In the genomic region with DNA sequence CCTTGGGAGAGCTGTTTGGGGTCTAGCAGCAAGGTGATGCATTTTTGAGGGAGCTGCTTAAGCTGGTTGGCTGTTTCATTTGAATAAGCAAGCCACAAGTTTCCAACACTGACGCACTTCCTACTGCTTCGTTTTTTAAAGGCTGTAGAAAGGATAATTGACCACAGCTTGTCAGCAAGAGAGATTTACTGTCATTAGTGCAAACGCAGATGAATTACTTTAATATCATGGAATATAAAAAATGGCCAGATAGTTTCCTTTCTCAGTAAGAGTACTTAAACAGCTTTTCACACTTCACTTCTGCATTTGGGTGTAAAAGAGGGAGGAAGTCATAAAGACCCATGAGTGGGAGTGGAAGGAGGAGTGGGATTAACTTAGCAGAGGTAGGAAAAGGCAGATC, we compare ENCODE assay signal across 20 cellular contexts.
DNase-seq lines count a peak whose midpoint lies in the region; ATAC-seq, FAIRE-seq and TF ChIP-seq lines count a peak whose summit lies in the region.
"Had no signal": no experiment of that assay in that cellular context is flagged by ENCODE, and none has a peak within 500 bp of the region (broad histone marks: within the 10 kb centered on the region; RNA-seq: fewer than 3 reads in every experiment).

No MANE protein-coding gene starts in this region.

- BruUV-seq in K562 (replicated peaks; lab: Mats Ljungman, UMichigan), result no TSS peak

- no peak overlapping the region for H3K27ac Mint-ChIP-seq in effector memory CD8-positive, alpha-beta T cell
- H3K27ac Mint-ChIP-seq: activated naive CD4-positive, alpha-beta T cell treated with anti-CD3 and anti-CD28 coated beads, Interleukin-2, amount 50 U/mL, for 72 hours; stimulated activated effector memory CD8-positive, alpha-beta T cell treated with anti-CD3 and anti-CD28 coated beads, Interleukin-12 subunit alpha, Interleukin-12 subunit beta, amount 100 ng/mL, for 72 hours; T-helper 1 cell treated with Interleukin-12 subunit alpha and Interleukin-12 subunit beta and Interleukin-4 antibody, amounts not matched to agents 30 μg/mL and 1 μg/mL, for 36 hours; type B pancreatic cell had no signal

- peaks cover 0 to 5% of the 10 kb centered on the region in 2 donors for H3K9me3 Mint-ChIP-seq in effector memory CD8-positive, alpha-beta T cell
- H3K9me3 Mint-ChIP-seq: activated naive CD4-positive, alpha-beta T cell treated with anti-CD3 and anti-CD28 coated beads, Interleukin-2, amount 50 U/mL, for 72 hours; stimulated activated effector memory CD8-positive, alpha-beta T cell treated with anti-CD3 and anti-CD28 coated beads, Interleukin-12 subunit alpha, Interleukin-12 subunit beta, amount 100 ng/mL, for 72 hours; T-helper 1 cell treated with Interleukin-12 subunit alpha and Interleukin-12 subunit beta and Interleukin-4 antibody, amounts not matched to agents 30 μg/mL and 1 μg/mL, for 36 hours; type B pancreatic cell had no signal

- no peak overlapping the region for H3K4me3 ChIP-seq in K562
- no peak overlapping the region for H3K4me3 ChIP-seq in smooth muscle cell
- H3K4me3 ChIP-seq: GM12878, Peyer's patch, skin epidermis had no signal

- POLR2A ChIA-PET in K562 (lab: Yijun Ruan, JAX), result interaction anchor here (0.7 to 1.4 kb wide), 2 partner anchors 10 to 21 kb away, joined by 3 read pairs; no protein-coding TSS in a partner anchor

- H3K4me2 ChIP-seq in K562 (ENCODE audit: insufficient read depth, low read length) (no peak overlapping the region), smooth muscle cell (peak overlapping the region; percentile 28)

- TF ChIP-seq CTCF in K562 (IDR thresholded peaks at IDR 0.05 in 2 of 3, conservative IDR thresholded peaks at IDR 0.05 in 1 of 3; ENCODE audit: insufficient read depth in 2 of 3, low read depth in 1 of 3, low read length in 3 of 3) (no peak), smooth muscle cell (IDR thresholded peaks at IDR 0.05; ENCODE audit: borderline replicate concordance, insufficient read depth, poor library complexity, severe bottlenecking) (no peak)

- no peaks in the 10 kb centered on the region for H3K27me3 Mint-ChIP-seq in effector memory CD8-positive, alpha-beta T cell
- H3K27me3 Mint-ChIP-seq: type B pancreatic cell had no signal

- TF ChIP-seq EP300 in K562 (IDR thresholded peaks at IDR 0.05; ENCODE audit: low read length), result no peak

- in situ Hi-C loops in K562 (cut with MboI), result no loop called here

- no peaks in the 10 kb centered on the region for H3K4me1 Mint-ChIP-seq in effector memory CD8-positive, alpha-beta T cell (ENCODE audit: low read depth in 2 of 2)
- H3K4me1 Mint-ChIP-seq: stimulated activated effector memory CD8-positive, alpha-beta T cell treated with anti-CD3 and anti-CD28 coated beads, Interleukin-12 subunit alpha, Interleukin-12 subunit beta, amount 100 ng/mL, for 72 hours had no signal

- H2AFZ ChIP-seq in K562 (ENCODE audit: low read depth, low read length), result peak overlapping the region; percentile 49
- no peak overlapping the region for H2AFZ ChIP-seq in smooth muscle cell (ENCODE audit: low read depth)

- no peaks in the 10 kb centered on the region for H4K20me1 ChIP-seq in K562 (replicated peaks; ENCODE audit: control insufficient read depth, insufficient read depth, low read length)
- H4K20me1 ChIP-seq in smooth muscle cell (ENCODE audit: low read depth), result no peaks in the 10 kb centered on the region

- H3K9me3 ChIP-seq in K562 (replicated peaks; ENCODE audit: control insufficient read depth, insufficient read depth, low read depth, low read length) (no peaks in the 10 kb centered on the region), smooth muscle cell (replicated peaks; ENCODE audit: low read depth) (no peaks in the 10 kb centered on the region)
- H3K9me3 ChIP-seq: Peyer's patch had no signal

- CTCF ChIA-PET in K562 (lab: Yijun Ruan, JAX; ENCODE audit: low intra/inter-chr PET ratio), result no interaction called here

- no peak for TF ChIP-seq POLR2A in K562 (conservative IDR thresholded peaks at IDR 0.05)

- H3K4me1 ChIP-seq in K562 (replicated peaks in 1 of 2; ENCODE audit: control insufficient read depth in 2 of 2, insufficient read depth in 2 of 2, low read length in 2 of 2) (peaks cover 0 to 4% of the 10 kb centered on the region in 2 experiments; a peak in 2 of 5 replicates), smooth muscle cell (ENCODE audit: low read depth) (peaks cover 8% of the 10 kb centered on the region)
- H3K4me1 ChIP-seq: Peyer's patch had no signal

- H3K36me3 ChIP-seq in K562 (ENCODE audit: control insufficient read depth, insufficient read depth, low read length) (no peaks in the 10 kb centered on the region), smooth muscle cell (ENCODE audit: low read depth) (no peaks in the 10 kb centered on the region)
- H3K36me3 ChIP-seq: Peyer's patch had no signal

- H3K27ac ChIP-seq in K562 (ENCODE audit: extremely low read depth, low read depth, low read length) (no peak overlapping the region), smooth muscle cell (ENCODE audit: low read depth) (no peak overlapping the region)

- H3K79me2 ChIP-seq in K562 (ENCODE audit: control insufficient read depth, insufficient read depth, low read length) (no peaks in the 10 kb centered on the region), smooth muscle cell (ENCODE audit: low read depth) (no peaks in the 10 kb centered on the region)

- peak; percentile 8 for DNase-seq in NCI-H1436 (lab: John Stamatoyannopoulos, UW)
- no peak for DNase-seq in NCI-H1436 treated with DMSO at 0.1 percent for 48 hours (lab: John Stamatoyannopoulos, UW)
- DNase-seq in NCI-H82 treated with DMSO at 0.1 percent for 48 hours (lab: John Stamatoyannopoulos, UW; ENCODE audit: unreplicated experiment), result peak; percentile 93
- no peak for DNase-seq in K562 (ENCODE audit: extremely low read depth in 1 of 4, low spot score in 3 of 4)
- no peak for DNase-seq in smooth muscle cell (lab: John Stamatoyannopoulos, UW; ENCODE audit: unreplicated experiment)
- DNase-seq in effector memory CD8-positive, alpha-beta T cell, result no peak
- no peak for DNase-seq in activated naive CD4-positive, alpha-beta T cell treated with anti-CD3 and anti-CD28 coated beads, Interleukin-2, amount 50 U/mL, for 16 hours
- DNase-seq: activated CD4-positive, alpha-beta T cell treated with anti-CD3 and anti-CD28 coated beads for 4 hours; activated CD8-positive, alpha-beta memory T cell treated with anti-CD3 and anti-CD28 coated beads, Interleukin-2, amount 50 U/mL, for 48 hours; hypothalamus; NCI-H1048; Peyer's patch had no signal

- H3K27me3 ChIP-seq in K562 (ENCODE audit: control insufficient read depth in 2 of 2, insufficient read depth in 2 of 2, low read length in 2 of 2) (no peaks in the 10 kb centered on the region), smooth muscle cell (ENCODE audit: low read depth) (no peaks in the 10 kb centered on the region)
- H3K27me3 ChIP-seq: Peyer's patch had no signal

- no peaks in the 10 kb centered on the region for H3K36me3 Mint-ChIP-seq in effector memory CD8-positive, alpha-beta T cell (ENCODE audit: insufficient read depth)
- H3K36me3 Mint-ChIP-seq: activated naive CD4-positive, alpha-beta T cell treated with anti-CD3 and anti-CD28 coated beads, Interleukin-2, amount 50 U/mL, for 72 hours; stimulated activated effector memory CD8-positive, alpha-beta T cell treated with anti-CD3 and anti-CD28 coated beads, Interleukin-12 subunit alpha, Interleukin-12 subunit beta, amount 100 ng/mL, for 72 hours; type B pancreatic cell had no signal

- no peaks in the 10 kb centered on the region for H3K9me1 ChIP-seq in K562 (ENCODE audit: control insufficient read depth, insufficient read depth, low read length)

- FAIRE-seq in K562 (lab: Jason Lieb, UNC), result no peak
- FAIRE-seq: A204.1, GM12878 had no signal

- H3K9ac ChIP-seq in K562 (ENCODE audit: insufficient read depth in 1 of 2, low read depth in 2 of 2, low read length in 2 of 2) (no peak overlapping the region), smooth muscle cell (ENCODE audit: low read depth) (no peak overlapping the region)

- TF ChIP-seq RAD21 in K562 (CRISPR knock-in tag; conservative IDR thresholded peaks at IDR 0.05 in 1 of 2, IDR thresholded peaks at IDR 0.05 in 1 of 2), result no peak

- intact Hi-C loops in K562 (cut with micrococcal nuclease), result no loop called here

- WGBS in K562 (ENCODE audit: insufficient coverage, low coverage, missing lambda C conversion rate), result 0% methylated on average over 3 of the region's 3 CpGs
- WGBS in smooth muscle cell (ENCODE audit: low lambda C conversion rate), result 12% methylated on average over 3 of the region's 3 CpGs

- ATAC-seq in K562 (peak; percentile 30; the same call in 2 of the 3 replicates), HG03521 (IDR thresholded peaks at IDR 0.05; ENCODE audit: unreplicated experiment) (no peak)
- ATAC-seq in effector memory CD8-positive, alpha-beta T cell (replicated peaks), result no peak
- ATAC-seq: activated naive CD4-positive, alpha-beta T cell treated with anti-CD3 and anti-CD28 coated beads, Interleukin-2, amount 50 U/mL, for 72 hours; GM12878; stimulated activated effector memory CD8-positive, alpha-beta T cell treated with anti-CD3 and anti-CD28 coated beads, Interleukin-12 subunit alpha, Interleukin-12 subunit beta, amount 100 ng/mL, for 72 hours had no signal

- H3K4me3 Mint-ChIP-seq in effector memory CD8-positive, alpha-beta T cell, result no peak overlapping the region
- H3K4me3 Mint-ChIP-seq: stimulated activated effector memory CD8-positive, alpha-beta T cell treated with anti-CD3 and anti-CD28 coated beads, Interleukin-12 subunit alpha, Interleukin-12 subunit beta, amount 100 ng/mL, for 72 hours; T-helper 1 cell treated with Interleukin-12 subunit alpha and Interleukin-12 subunit beta and Interleukin-4 antibody, amounts not matched to agents 30 μg/mL and 1 μg/mL, for 36 hours; type B pancreatic cell had no signal

- peaks cover under 1% of the 10 kb centered on the region for H3F3A ChIP-seq in smooth muscle cell (ENCODE audit: low read depth)

TF ChIP-seq in K562, 482 proteins besides CTCF, POLR2A, EP300 and RAD21 (continues in another document):
- no peak for TF ChIP-seq ZNF668 (CRISPR knock-in tag; IDR thresholded peaks at IDR 0.05)
- no peak for TF ChIP-seq ZNF41 (CRISPR knock-in tag; conservative IDR thresholded peaks at IDR 0.05)

Comparison
In these comparisons a context has a peak if more than half of its experiments do, and no peak if none do; other contexts are left out.
1. DNase-seq: peak in NCI-H1436 (single experiment) and NCI-H82 treated with DMSO at 0.1 percent for 48 hours (single experiment); none in NCI-H1436 treated with DMSO at 0.1 percent for 48 hours (single experiment), K562 (0 of 4), smooth muscle cell (single experiment), effector memory CD8-positive, alpha-beta T cell (0 of 3) and activated naive CD4-positive, alpha-beta T cell treated with anti-CD3 and anti-CD28 coated beads, Interleukin-2, amount 50 U/mL, for 16 hours (single experiment).